In the genomic region with DNA sequence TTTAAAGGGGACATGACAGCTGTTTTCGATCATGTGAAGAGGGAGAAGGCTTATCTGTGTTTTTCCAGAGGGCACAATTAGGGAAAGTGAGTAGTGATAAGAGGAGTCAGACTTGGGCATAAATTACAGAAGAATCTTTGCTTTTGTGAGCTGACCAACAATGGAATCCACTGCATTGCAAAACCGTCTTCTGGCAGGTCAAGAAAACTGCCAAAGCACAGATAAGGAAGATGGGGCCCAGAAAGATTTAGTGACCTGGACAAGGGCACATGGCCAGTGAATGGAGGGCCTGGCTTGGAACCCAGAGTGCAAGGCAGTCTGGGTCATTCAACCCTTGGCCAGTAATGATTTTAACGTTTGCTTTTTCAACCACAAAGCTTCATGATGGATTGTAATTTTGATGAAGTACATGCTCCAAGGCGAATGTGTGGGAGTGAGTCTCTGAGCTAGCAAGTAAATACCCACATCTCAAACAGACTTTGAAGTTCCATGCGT, we compare ENCODE assay signal across 20 cellular contexts.
DNase-seq lines count a peak whose midpoint lies in the region; ATAC-seq and TF ChIP-seq lines count a peak whose summit lies in the region.
"Had no signal": no experiment of that assay in that cellular context is flagged by ENCODE, and none has a peak within 500 bp of the region (broad histone marks: within the 10 kb centered on the region; RNA-seq: fewer than 3 reads in every experiment).

No MANE protein-coding gene starts in this region.

- no peak overlapping the region for H3K27ac ChIP-seq in naive thymus-derived CD4-positive, alpha-beta T cell (ENCODE audit: low read depth, low read length)
- H3K27ac ChIP-seq: psoas muscle, SK-N-MC had no signal

- POLR2A ChIA-PET in naive thymus-derived CD4-positive, alpha-beta T cell (lab: Charles Lee) = no interaction called here

- TF ChIP-seq CTCF in BE2C (IDR thresholded peaks at IDR 0.05; ENCODE audit: low read depth, low read length) (no peak), fibroblast of pulmonary artery (IDR thresholded peaks at IDR 0.05; ENCODE audit: low read length, missing control alignments) (no peak), omental fat pad (IDR thresholded peaks at IDR 0.05) (no peak)

- no peaks in the 10 kb centered on the region for H3K27me3 ChIP-seq in BE2C
- H3K27me3 ChIP-seq in naive thymus-derived CD4-positive, alpha-beta T cell (ENCODE audit: control insufficient read depth in 2 of 2, insufficient read depth in 2 of 2, low read length in 2 of 2) = no peaks in the 10 kb centered on the region
- H3K27me3 ChIP-seq: MG63 had no signal

- intact Hi-C loops in naive thymus-derived CD4-positive, alpha-beta T cell (cut with micrococcal nuclease) = no loop called here

- no peaks in the 10 kb centered on the region for H3K36me3 ChIP-seq in BE2C
- no peaks in the 10 kb centered on the region for H3K36me3 ChIP-seq in naive thymus-derived CD4-positive, alpha-beta T cell (ENCODE audit: control insufficient read depth in 2 of 3, insufficient read depth in 3 of 3, low read length in 3 of 3)
- H3K36me3 ChIP-seq: MG63 had no signal

- CTCF ChIA-PET in naive thymus-derived CD4-positive, alpha-beta T cell (lab: Charles Lee) = no interaction called here

- no peaks in the 10 kb centered on the region for H3K9me3 ChIP-seq in BE2C
- H3K9me3 ChIP-seq in naive thymus-derived CD4-positive, alpha-beta T cell (ENCODE audit: control insufficient read depth in 2 of 3, low read length in 3 of 3) = no peaks in the 10 kb centered on the region
- H3K9me3 ChIP-seq: MG63, psoas muscle had no signal

- in situ Hi-C loops in KBM-7 (cut with MboI; ENCODE audit: low pct_unique_long_range_greater_than_20kb, low sequenced_read_pairs) = no loop called here

- H3K27me3 Mint-ChIP-seq in naive thymus-derived CD4-positive, alpha-beta T cell = peaks cover 0 to 6% (median 3%) of the 10 kb centered on the region in 5 donors
- H3K27me3 Mint-ChIP-seq: activated naive CD8-positive, alpha-beta T cell treated with anti-CD3 and anti-CD28 coated beads, Interleukin-2, amount 50 U/mL, for 24 hours; CD4-positive, CD25-positive, alpha-beta regulatory T cell; memory B cell had no signal

- H3K9me3 Mint-ChIP-seq in naive thymus-derived CD4-positive, alpha-beta T cell = peaks cover 0 to 11% (median 7%) of the 10 kb centered on the region in 11 donors
- H3K9me3 Mint-ChIP-seq: activated naive CD8-positive, alpha-beta T cell treated with anti-CD3 and anti-CD28 coated beads, Interleukin-2, amount 50 U/mL, for 24 hours had no signal

- no peak overlapping the region for H3K27ac Mint-ChIP-seq in naive thymus-derived CD4-positive, alpha-beta T cell
- H3K27ac Mint-ChIP-seq: activated naive CD8-positive, alpha-beta T cell treated with anti-CD3 and anti-CD28 coated beads, Interleukin-2, amount 50 U/mL, for 24 hours; CD4-positive, CD25-positive, alpha-beta regulatory T cell; memory B cell had no signal

- H3K4me1 Mint-ChIP-seq in naive thymus-derived CD4-positive, alpha-beta T cell = no peaks in the 10 kb centered on the region
- H3K4me1 Mint-ChIP-seq: CD4-positive, CD25-positive, alpha-beta regulatory T cell; memory B cell had no signal

- H3K4me3 ChIP-seq in BE2C (ENCODE audit: low read depth, low read length) = no peak overlapping the region
- H3K4me3 ChIP-seq in fibroblast of pulmonary artery (replicated peaks; ENCODE audit: low read depth, low read length) = no peak overlapping the region
- H3K4me3 ChIP-seq in naive thymus-derived CD4-positive, alpha-beta T cell (ENCODE audit: low read length) = no peak overlapping the region
- H3K4me3 ChIP-seq: MG63, psoas muscle, SK-N-MC had no signal

- peaks cover 29% of the 10 kb centered on the region for H3K4me1 ChIP-seq in BE2C
- no peaks in the 10 kb centered on the region for H3K4me1 ChIP-seq in naive thymus-derived CD4-positive, alpha-beta T cell (ENCODE audit: control insufficient read depth in 2 of 2, insufficient read depth in 2 of 2, low read length in 2 of 2)
- H3K4me1 ChIP-seq: psoas muscle had no signal

- DNase-seq in BE2C = peak; percentile 31
- DNase-seq in SK-N-DZ (ENCODE audit: low spot score) = peak; percentile 10
- peak; percentile 95 for DNase-seq in fibroblast of pulmonary artery (ENCODE audit: low read depth)
- no peak for DNase-seq in omental fat pad (ENCODE audit: low spot score)
- DNase-seq in middle frontal gyrus (ENCODE audit: extremely low spot score, low spot score) = no peak
- DNase-seq in activated gamma-delta T cell (lab: John Stamatoyannopoulos, UW) = no peak
- no peak for DNase-seq in naive thymus-derived CD4-positive, alpha-beta T cell
- DNase-seq in KBM-7 = no peak
- DNase-seq: activated naive CD8-positive, alpha-beta T cell treated with anti-CD3 and anti-CD28 coated beads, Interleukin-2, amount 50 U/mL, for 24 hours; CD4-positive, CD25-positive, alpha-beta regulatory T cell; central memory CD4-positive, alpha-beta T cell; erythroblast; glutamatergic neuron; MG63; NCI-H187; psoas muscle; substantia nigra; T1000 had no signal

- peaks cover 0 to 5% (median 0%) of the 10 kb centered on the region in 5 donors for H3K36me3 Mint-ChIP-seq in naive thymus-derived CD4-positive, alpha-beta T cell
- H3K36me3 Mint-ChIP-seq: CD4-positive, CD25-positive, alpha-beta regulatory T cell had no signal

- H3K4me3 Mint-ChIP-seq in naive thymus-derived CD4-positive, alpha-beta T cell = no peak overlapping the region
- H3K4me3 Mint-ChIP-seq: activated naive CD8-positive, alpha-beta T cell treated with anti-CD3 and anti-CD28 coated beads, Interleukin-2, amount 50 U/mL, for 24 hours; CD4-positive, CD25-positive, alpha-beta regulatory T cell; memory B cell had no signal

- ATAC-seq in omental fat pad (ENCODE audit: low FRiP score) = peak; percentile 71
- ATAC-seq in naive thymus-derived CD4-positive, alpha-beta T cell = no peak
- ATAC-seq: activated naive CD8-positive, alpha-beta T cell treated with anti-CD3 and anti-CD28 coated beads, Interleukin-2, amount 50 U/mL, for 24 hours; psoas muscle had no signal

Comparison
In these comparisons a context has a peak if more than half of its experiments do, and no peak if none do; other contexts are left out.
1. DNase-seq: peak in BE2C (single experiment), SK-N-DZ (single experiment) and fibroblast of pulmonary artery (single experiment); none in omental fat pad (single experiment), middle frontal gyrus (single experiment), activated gamma-delta T cell (single experiment), naive thymus-derived CD4-positive, alpha-beta T cell (0 of 9) and KBM-7 (single experiment).